ENCODE assay signal across 1 cellular context in the genomic region with DNA sequence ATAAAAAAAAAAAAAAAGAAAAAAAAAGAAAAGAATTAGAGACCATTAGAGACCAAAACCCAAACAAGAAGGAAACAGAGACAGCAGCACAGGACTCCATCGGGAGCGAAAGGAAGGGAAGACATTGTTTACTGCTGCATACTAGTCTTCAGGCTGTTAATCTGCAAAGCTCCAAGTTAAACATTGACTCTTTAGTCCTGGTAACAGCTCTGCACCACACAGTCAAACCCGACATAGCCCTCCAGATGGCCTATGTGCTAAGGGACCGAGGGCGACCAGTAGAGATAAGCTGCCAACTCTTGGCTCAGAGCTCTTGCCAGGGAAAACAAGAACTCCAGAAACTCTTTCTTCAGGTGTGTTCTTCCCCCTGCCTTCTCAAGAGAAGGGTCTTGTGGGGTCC.
A peak's percentile ranks its signal among the peaks of the same experiment; 100 is the strongest.
TF ChIP-seq lines count a peak whose summit lies in the region.

No MANE protein-coding gene starts in this region.

TF ChIP-seq in HepG2, 621 proteins besides CTCF, POLR2A, EP300 and RAD21:
- TF ChIP-seq CREM (IDR thresholded peaks at IDR 0.05), result no peak
- TF ChIP-seq CREM (CRISPR knock-in tag; IDR thresholded peaks at IDR 0.05), result no peak
- TF ChIP-seq HMGA1 (CRISPR knock-in tag; conservative IDR thresholded peaks at IDR 0.05), result no peak
- peak; percentile 29; the same call in 1 of the 2 replicates for TF ChIP-seq PITX1 (CRISPR knock-in tag; IDR thresholded peaks at IDR 0.05)
- TF ChIP-seq ZNF432 (CRISPR knock-in tag; IDR thresholded peaks at IDR 0.05; ENCODE audit: borderline replicate concordance), result no peak
- TF ChIP-seq, protein P1, sequence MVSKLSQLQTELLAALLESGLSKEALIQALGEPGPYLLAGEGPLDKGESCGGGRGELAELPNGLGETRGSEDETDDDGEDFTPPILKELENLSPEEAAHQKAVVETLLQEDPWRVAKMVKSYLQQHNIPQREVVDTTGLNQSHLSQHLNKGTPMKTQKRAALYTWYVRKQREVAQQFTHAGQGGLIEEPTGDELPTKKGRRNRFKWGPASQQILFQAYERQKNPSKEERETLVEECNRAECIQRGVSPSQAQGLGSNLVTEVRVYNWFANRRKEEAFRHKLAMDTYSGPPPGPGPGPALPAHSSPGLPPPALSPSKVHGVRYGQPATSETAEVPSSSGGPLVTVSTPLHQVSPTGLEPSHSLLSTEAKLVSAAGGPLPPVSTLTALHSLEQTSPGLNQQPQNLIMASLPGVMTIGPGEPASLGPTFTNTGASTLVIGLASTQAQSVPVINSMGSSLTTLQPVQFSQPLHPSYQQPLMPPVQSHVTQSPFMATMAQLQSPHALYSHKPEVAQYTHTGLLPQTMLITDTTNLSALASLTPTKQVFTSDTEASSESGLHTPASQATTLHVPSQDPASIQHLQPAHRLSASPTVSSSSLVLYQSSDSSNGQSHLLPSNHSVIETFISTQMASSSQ (IDR thresholded peaks at IDR 0.05; ENCODE audit: low read depth), result peak; percentile 57
- TF ChIP-seq, protein P1 (CRISPR knock-in tag; IDR thresholded peaks at IDR 0.05; ENCODE audit: borderline replicate concordance), result no peak
- 0 out of 2 replicates have a peak, but pooled peaks have one; percentile 8 for TF ChIP-seq HNF4A (CRISPR knock-in tag; IDR thresholded peaks at IDR 0.05)
- peak; percentile 90; the same call in 1 of the 2 replicates for TF ChIP-seq ZNF260 (CRISPR knock-in tag; IDR thresholded peaks at IDR 0.05; ENCODE audit: borderline replicate concordance, low read depth)
- TF ChIP-seq ZNF768 (CRISPR knock-in tag; IDR thresholded peaks at IDR 0.05), result peak; percentile 20; the same call in 1 of the 2 replicates
- no peak for TF ChIP-seq HMG20B (CRISPR knock-in tag; conservative IDR thresholded peaks at IDR 0.05)
- TF ChIP-seq ZFX (CRISPR knock-in tag; IDR thresholded peaks at IDR 0.05; ENCODE audit: low read depth), result peak; percentile 25; the same call in 1 of the 2 replicates
- no peak for TF ChIP-seq BHLHE40 (IDR thresholded peaks at IDR 0.05; ENCODE audit: low read length)
- TF ChIP-seq ZFYVE20 (CRISPR knock-in tag; IDR thresholded peaks at IDR 0.05; ENCODE audit: borderline replicate concordance, low read depth), result no peak
- TF ChIP-seq, protein P2, sequence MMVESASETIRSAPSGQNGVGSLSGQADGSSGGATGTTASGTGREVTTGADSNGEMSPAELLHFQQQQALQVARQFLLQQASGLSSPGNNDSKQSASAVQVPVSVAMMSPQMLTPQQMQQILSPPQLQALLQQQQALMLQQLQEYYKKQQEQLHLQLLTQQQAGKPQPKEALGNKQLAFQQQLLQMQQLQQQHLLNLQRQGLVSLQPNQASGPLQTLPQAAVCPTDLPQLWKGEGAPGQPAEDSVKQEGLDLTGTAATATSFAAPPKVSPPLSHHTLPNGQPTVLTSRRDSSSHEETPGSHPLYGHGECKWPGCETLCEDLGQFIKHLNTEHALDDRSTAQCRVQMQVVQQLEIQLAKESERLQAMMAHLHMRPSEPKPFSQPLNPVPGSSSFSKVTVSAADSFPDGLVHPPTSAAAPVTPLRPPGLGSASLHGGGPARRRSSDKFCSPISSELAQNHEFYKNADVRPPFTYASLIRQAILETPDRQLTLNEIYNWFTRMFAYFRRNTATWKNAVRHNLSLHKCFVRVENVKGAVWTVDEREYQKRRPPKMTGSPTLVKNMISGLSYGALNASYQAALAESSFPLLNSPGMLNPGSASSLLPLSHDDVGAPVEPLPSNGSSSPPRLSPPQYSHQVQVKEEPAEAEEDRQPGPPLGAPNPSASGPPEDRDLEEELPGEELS (CRISPR knock-in tag; IDR thresholded peaks at IDR 0.05), result peak; percentile 38; the same call in 1 of the 2 replicates
- no peak for TF ChIP-seq ZNF652 (CRISPR knock-in tag; IDR thresholded peaks at IDR 0.05; ENCODE audit: borderline replicate concordance, low read depth)
- no peak for TF ChIP-seq KDM4B (CRISPR knock-in tag; IDR thresholded peaks at IDR 0.05)
- TF ChIP-seq, protein P3, sequence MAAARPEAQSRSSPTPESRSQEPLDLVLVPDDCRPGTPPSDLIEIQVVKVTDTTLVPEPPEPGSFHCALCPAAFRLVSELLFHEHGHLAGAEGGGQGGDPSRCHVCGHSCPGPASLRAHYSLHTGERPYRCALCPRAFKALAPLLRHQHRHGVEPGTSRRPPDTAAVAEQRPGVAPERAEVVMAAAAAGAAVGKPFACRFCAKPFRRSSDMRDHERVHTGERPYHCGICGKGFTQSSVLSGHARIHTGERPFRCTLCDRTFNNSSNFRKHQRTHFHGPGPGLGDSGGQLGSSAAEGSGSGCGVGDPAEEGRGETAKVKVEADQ (CRISPR knock-in tag; IDR thresholded peaks at IDR 0.05; ENCODE audit: borderline replicate concordance), result no peak
- TF ChIP-seq ZMYM3 (CRISPR knock-in tag; IDR thresholded peaks at IDR 0.05), result 0 out of 2 replicates have a peak, but pooled peaks have one; percentile 16
- 0 out of 2 replicates have a peak, but pooled peaks have one; percentile 29 for TF ChIP-seq SAP130 (CRISPR knock-in tag; IDR thresholded peaks at IDR 0.05; ENCODE audit: low read depth)
- TF ChIP-seq ZNF570 (CRISPR knock-in tag; IDR thresholded peaks at IDR 0.05; ENCODE audit: borderline replicate concordance), result no peak
- no peak for TF ChIP-seq SMYD3 (CRISPR knock-in tag; IDR thresholded peaks at IDR 0.05)
- TF ChIP-seq, protein P4, sequence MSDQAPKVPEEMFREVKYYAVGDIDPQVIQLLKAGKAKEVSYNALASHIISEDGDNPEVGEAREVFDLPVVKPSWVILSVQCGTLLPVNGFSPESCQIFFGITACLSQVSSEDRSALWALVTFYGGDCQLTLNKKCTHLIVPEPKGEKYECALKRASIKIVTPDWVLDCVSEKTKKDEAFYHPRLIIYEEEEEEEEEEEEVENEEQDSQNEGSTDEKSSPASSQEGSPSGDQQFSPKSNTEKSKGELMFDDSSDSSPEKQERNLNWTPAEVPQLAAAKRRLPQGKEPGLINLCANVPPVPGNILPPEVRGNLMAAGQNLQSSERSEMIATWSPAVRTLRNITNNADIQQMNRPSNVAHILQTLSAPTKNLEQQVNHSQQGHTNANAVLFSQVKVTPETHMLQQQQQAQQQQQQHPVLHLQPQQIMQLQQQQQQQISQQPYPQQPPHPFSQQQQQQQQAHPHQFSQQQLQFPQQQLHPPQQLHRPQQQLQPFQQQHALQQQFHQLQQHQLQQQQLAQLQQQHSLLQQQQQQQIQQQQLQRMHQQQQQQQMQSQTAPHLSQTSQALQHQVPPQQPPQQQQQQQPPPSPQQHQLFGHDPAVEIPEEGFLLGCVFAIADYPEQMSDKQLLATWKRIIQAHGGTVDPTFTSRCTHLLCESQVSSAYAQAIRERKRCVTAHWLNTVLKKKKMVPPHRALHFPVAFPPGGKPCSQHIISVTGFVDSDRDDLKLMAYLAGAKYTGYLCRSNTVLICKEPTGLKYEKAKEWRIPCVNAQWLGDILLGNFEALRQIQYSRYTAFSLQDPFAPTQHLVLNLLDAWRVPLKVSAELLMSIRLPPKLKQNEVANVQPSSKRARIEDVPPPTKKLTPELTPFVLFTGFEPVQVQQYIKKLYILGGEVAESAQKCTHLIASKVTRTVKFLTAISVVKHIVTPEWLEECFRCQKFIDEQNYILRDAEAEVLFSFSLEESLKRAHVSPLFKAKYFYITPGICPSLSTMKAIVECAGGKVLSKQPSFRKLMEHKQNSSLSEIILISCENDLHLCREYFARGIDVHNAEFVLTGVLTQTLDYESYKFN (CRISPR knock-in tag; conservative IDR thresholded peaks at IDR 0.05), result 0 out of 2 replicates have a peak, but pooled peaks have one; percentile 11
- TF ChIP-seq PAX8 (CRISPR knock-in tag; IDR thresholded peaks at IDR 0.05; ENCODE audit: borderline replicate concordance), result no peak
- TF ChIP-seq ZNF20 (CRISPR knock-in tag; IDR thresholded peaks at IDR 0.05), result no peak
- TF ChIP-seq, protein P5, sequence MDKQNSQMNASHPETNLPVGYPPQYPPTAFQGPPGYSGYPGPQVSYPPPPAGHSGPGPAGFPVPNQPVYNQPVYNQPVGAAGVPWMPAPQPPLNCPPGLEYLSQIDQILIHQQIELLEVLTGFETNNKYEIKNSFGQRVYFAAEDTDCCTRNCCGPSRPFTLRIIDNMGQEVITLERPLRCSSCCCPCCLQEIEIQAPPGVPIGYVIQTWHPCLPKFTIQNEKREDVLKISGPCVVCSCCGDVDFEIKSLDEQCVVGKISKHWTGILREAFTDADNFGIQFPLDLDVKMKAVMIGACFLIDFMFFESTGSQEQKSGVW (CRISPR knock-in tag; IDR thresholded peaks at IDR 0.05; ENCODE audit: borderline replicate concordance), result no peak
- TF ChIP-seq, protein P6, sequence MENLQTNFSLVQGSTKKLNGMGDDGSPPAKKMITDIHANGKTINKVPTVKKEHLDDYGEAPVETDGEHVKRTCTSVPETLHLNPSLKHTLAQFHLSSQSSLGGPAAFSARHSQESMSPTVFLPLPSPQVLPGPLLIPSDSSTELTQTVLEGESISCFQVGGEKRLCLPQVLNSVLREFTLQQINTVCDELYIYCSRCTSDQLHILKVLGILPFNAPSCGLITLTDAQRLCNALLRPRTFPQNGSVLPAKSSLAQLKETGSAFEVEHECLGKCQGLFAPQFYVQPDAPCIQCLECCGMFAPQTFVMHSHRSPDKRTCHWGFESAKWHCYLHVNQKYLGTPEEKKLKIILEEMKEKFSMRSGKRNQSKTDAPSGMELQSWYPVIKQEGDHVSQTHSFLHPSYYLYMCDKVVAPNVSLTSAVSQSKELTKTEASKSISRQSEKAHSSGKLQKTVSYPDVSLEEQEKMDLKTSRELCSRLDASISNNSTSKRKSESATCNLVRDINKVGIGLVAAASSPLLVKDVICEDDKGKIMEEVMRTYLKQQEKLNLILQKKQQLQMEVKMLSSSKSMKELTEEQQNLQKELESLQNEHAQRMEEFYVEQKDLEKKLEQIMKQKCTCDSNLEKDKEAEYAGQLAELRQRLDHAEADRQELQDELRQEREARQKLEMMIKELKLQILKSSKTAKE (CRISPR knock-in tag; IDR thresholded peaks at IDR 0.05; ENCODE audit: borderline replicate concordance), result no peak
- TF ChIP-seq GATAD2A (CRISPR knock-in tag; IDR thresholded peaks at IDR 0.05), result peak; percentile 28; the same call in 1 of the 2 replicates
- no peak for TF ChIP-seq SYNCRIP (IDR thresholded peaks at IDR 0.05; ENCODE audit: insufficient read depth, low read depth, low read length)
TF ChIP-seq in HepG2: peak in this region for 11.
